Comparison of ENCODE assay signal across 12 cellular contexts in the genomic region with DNA sequence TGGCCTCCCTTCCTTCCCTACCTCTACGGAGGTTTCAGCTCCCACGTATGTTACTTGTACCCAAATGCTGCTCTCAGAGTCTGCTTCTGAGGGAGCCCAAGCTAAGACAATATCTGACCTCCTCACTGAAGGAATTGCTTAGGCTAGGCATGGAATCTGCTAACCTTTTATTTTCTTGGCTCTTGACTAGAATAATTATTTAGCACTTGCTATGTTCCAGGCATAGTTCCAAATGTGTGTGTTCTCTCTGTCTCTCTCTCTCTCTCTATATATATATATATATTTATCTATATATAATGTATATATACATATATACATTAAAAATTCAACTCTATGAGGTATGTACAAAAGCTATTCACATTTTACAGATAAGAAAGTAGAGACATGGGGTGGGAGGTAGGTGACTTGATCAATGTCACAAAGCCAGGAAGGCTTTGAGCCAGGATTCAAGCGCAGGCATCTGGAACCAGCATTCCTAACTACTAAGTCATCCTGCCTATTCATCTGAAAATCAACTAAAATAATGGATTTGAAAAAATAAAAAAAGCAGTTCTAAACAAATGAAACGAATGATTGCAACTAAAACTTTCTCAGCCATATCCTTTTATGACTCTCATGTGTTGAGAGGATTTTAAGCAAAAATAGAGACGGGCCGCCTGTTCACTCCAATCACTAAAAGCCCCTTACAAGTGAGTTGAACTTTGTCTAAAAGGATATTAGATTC.
DNase-seq lines count a peak whose midpoint lies in the region; ATAC-seq and TF ChIP-seq lines count a peak whose summit lies in the region.
"Had no signal": no experiment of that assay in that cellular context is flagged by ENCODE, and none has a peak within 500 bp of the region (broad histone marks: within the 10 kb centered on the region; RNA-seq: fewer than 3 reads in every experiment).

No MANE protein-coding gene starts in this region.

- no peaks in the 10 kb centered on the region for H3K9me3 ChIP-seq in muscle layer of duodenum (ENCODE audit: control insufficient read depth in 1 of 2, low read length in 2 of 2)

- ATAC-seq in GM18868 (IDR thresholded peaks at IDR 0.05; ENCODE audit: unreplicated experiment) = no peak
- ATAC-seq in GM18520 (IDR thresholded peaks at IDR 0.05; ENCODE audit: unreplicated experiment) = no peak

- no peak overlapping the region for H3K4me3 Mint-ChIP-seq in CD14-positive monocyte
- H3K4me3 Mint-ChIP-seq: activated T-cell treated with anti-CD3 and anti-CD28 coated beads, Interleukin-2, amount 50 U/mL, for 24 hours had no signal

- no peaks in the 10 kb centered on the region for H3K36me3 Mint-ChIP-seq in CD14-positive monocyte

- peaks cover 0 to 1% (median 0%) of the 10 kb centered on the region in 7 donors for H3K9me3 Mint-ChIP-seq in CD14-positive monocyte
- H3K9me3 Mint-ChIP-seq: activated T-cell treated with anti-CD3 and anti-CD28 coated beads, Interleukin-2, amount 50 U/mL, for 24 hours had no signal

- H3K27me3 Mint-ChIP-seq in CD14-positive monocyte (ENCODE audit: low read depth in 3 of 3) = no peaks in the 10 kb centered on the region
- H3K27me3 Mint-ChIP-seq: activated T-cell treated with anti-CD3 and anti-CD28 coated beads, Interleukin-2, amount 50 U/mL, for 24 hours had no signal

- H3K4me3 ChIP-seq in AG04449 (ENCODE audit: low read depth, low read length) (no peak overlapping the region), epithelial cell of proximal tubule (ENCODE audit: low read depth, low read length) (peak overlapping the region; percentile 29), muscle layer of duodenum (ENCODE audit: low read depth in 1 of 2, low read length in 2 of 2) (no peak overlapping the region)

- H3K27me3 ChIP-seq in muscle layer of duodenum (ENCODE audit: low read depth, low read length) = no peaks in the 10 kb centered on the region

- intact Hi-C loops in CD14-positive monocyte (cut with micrococcal nuclease) = no loop called here

- H3K4me1 ChIP-seq in muscle layer of duodenum (ENCODE audit: control insufficient read depth in 1 of 2, insufficient read depth in 2 of 2, low read length in 2 of 2) = peaks cover 5 to 15% of the 10 kb centered on the region in 2 donors

- H3K27ac ChIP-seq in muscle layer of duodenum (ENCODE audit: low read length) = peak overlapping the region; percentile 56

- peak; percentile 38 for DNase-seq in AG04449 (ENCODE audit: low read depth, low spot score)
- DNase-seq in NCI-H446 (lab: John Stamatoyannopoulos, UW) = peak; percentile 51 to 77
- DNase-seq in epithelial cell of proximal tubule (ENCODE audit: low read depth) = peak; percentile 90
- no peak for DNase-seq in T-helper 2 cell
- DNase-seq in CD14-positive monocyte (ENCODE audit: low spot score) = no peak
- DNase-seq: activated T-cell treated with anti-CD3 and anti-CD28 coated beads, Interleukin-2, amount 50 U/mL, for 24 hours; C1 segment of cervical spinal cord; SHP77 treated with DMSO at 0.1 percent for 48 hours; stimulated activated CD4-positive, alpha-beta T cell treated with anti-CD3 and anti-CD28 coated beads, Interleukin-15, amount 100 ng/mL, for 24 hours had no signal

- H3K27ac Mint-ChIP-seq in CD14-positive monocyte = no peak overlapping the region
- H3K27ac Mint-ChIP-seq: activated T-cell treated with anti-CD3 and anti-CD28 coated beads, Interleukin-2, amount 50 U/mL, for 24 hours had no signal

- TF ChIP-seq CTCF in AG04449 (IDR thresholded peaks at IDR 0.05; ENCODE audit: insufficient read depth, low read length, missing control alignments) = no peak
- TF ChIP-seq CTCF in epithelial cell of proximal tubule (conservative IDR thresholded peaks at IDR 0.05; ENCODE audit: low read depth, low read length) = no peak
- no peak for TF ChIP-seq CTCF in CD14-positive monocyte (IDR thresholded peaks at IDR 0.05)

- CTCF ChIA-PET in AG04449 (lab: Yijun Ruan, JAX) = interaction anchor here (1.4 kb wide), 1 partner anchor 15 kb away, joined by 4 read pairs; no protein-coding TSS in a partner anchor

- H3K36me3 ChIP-seq in muscle layer of duodenum (ENCODE audit: control insufficient read depth in 1 of 2, insufficient read depth in 2 of 2, low read length in 2 of 2) = no peaks in the 10 kb centered on the region

- POLR2A ChIA-PET in AG04449 (lab: Yijun Ruan, JAX) = interaction anchor here (0.7 kb wide), 1 partner anchor 314 kb away, joined by 3 read pairs; no protein-coding TSS in a partner anchor

- peaks cover 27% of the 10 kb centered on the region for H3K4me1 Mint-ChIP-seq in CD14-positive monocyte

Comparison
In these comparisons a context has a peak if more than half of its experiments do, and no peak if none do; other contexts are left out.
1. DNase-seq: peak in AG04449 (single experiment), NCI-H446 (2 of 2) and epithelial cell of proximal tubule (single experiment); none in T-helper 2 cell (0 of 5) and CD14-positive monocyte (single experiment).